Comparison of ENCODE assay signal across 29 cellular contexts in the genomic region with DNA sequence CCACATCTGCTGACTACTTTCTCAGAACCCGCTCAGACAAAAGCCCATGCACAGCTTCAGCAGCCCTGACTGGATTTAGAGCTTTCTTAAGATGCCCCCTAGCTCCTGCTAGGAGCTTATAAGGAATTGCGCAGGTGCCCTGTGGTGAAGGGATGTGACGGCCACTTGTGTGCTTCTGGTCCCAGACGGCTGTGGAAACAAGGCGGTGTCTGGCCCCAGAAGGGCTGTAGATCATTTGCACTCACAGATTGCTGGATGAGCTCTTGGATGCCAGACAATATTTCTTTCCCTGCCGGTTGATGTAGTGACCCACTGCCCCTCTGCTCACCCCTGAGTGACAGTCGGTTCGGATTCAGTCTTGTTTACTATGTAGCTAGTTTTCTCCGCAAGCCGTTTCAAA.
"Had no signal": no experiment of that assay in that cellular context is flagged by ENCODE, and none has a peak within 500 bp of the region (broad histone marks: within the 10 kb centered on the region; RNA-seq: fewer than 3 reads in every experiment).

No MANE protein-coding gene starts in this region.

- FAIRE-seq: bronchial epithelial cell, endometrium, frontal cortex, pancreas had no signal

- H3K4me3 Mint-ChIP-seq: activated B cell treated with CpG ODN at 0.5 μM for 24 hours; activated naive CD8-positive, alpha-beta T cell; central memory CD8-positive, alpha-beta T cell; dendritic cell treated with granulocyte-macrophage colony-stimulating factor and Interleukin-4, amounts not matched to agents 40 ng/mL and 50 ng/mL, for 4 days; naive B cell; stimulated activated memory B cell treated with anti-CD40 and anti-IgM and Interleukin-4, amounts not matched to agents 10 μg/mL and 1 μg/mL and 100 μg/mL, for 72 hours; T-helper 17 cell had no signal

- H3K27me3 Mint-ChIP-seq: activated B cell treated with CpG ODN at 0.5 μM for 24 hours; dendritic cell treated with granulocyte-macrophage colony-stimulating factor and Interleukin-4, amounts not matched to agents 40 ng/mL and 50 ng/mL, for 4 days; stimulated activated memory B cell treated with anti-CD40 and anti-IgM and Interleukin-4, amounts not matched to agents 10 μg/mL and 1 μg/mL and 100 μg/mL, for 72 hours had no signal

- ATAC-seq: pancreas; psoas muscle; stimulated activated memory B cell treated with anti-CD40 and anti-IgM and Interleukin-4, amounts not matched to agents 10 μg/mL and 1 μg/mL and 100 μg/mL, for 72 hours; T-helper 17 cell had no signal

- H3K4me1 Mint-ChIP-seq: activated B cell treated with CpG ODN at 0.5 μM for 24 hours; central memory CD8-positive, alpha-beta T cell; naive B cell; stimulated activated memory B cell treated with anti-CD40 and anti-IgM and Interleukin-4, amounts not matched to agents 10 μg/mL and 1 μg/mL and 100 μg/mL, for 72 hours; T-helper 17 cell had no signal

- H3K9me3 Mint-ChIP-seq: activated B cell treated with CpG ODN at 0.5 μM for 24 hours; central memory CD8-positive, alpha-beta T cell; dendritic cell treated with granulocyte-macrophage colony-stimulating factor and Interleukin-4, amounts not matched to agents 40 ng/mL and 50 ng/mL, for 4 days; stimulated activated memory B cell treated with anti-CD40 and anti-IgM and Interleukin-4, amounts not matched to agents 10 μg/mL and 1 μg/mL and 100 μg/mL, for 72 hours had no signal

- H3K4me1 ChIP-seq: pancreas, psoas muscle, right atrium auricular region, thyroid gland, vagina had no signal

- H3K4me3 ChIP-seq: pancreas, psoas muscle, right atrium auricular region, smooth muscle cell, stomach, thyroid gland, upper lobe of left lung, vagina had no signal

- H3K27ac ChIP-seq: epithelial cell of prostate, pancreas, psoas muscle, right atrium auricular region, stomach, thyroid gland, upper lobe of left lung, vagina had no signal

- H3K27ac Mint-ChIP-seq: activated B cell treated with CpG ODN at 0.5 μM for 24 hours; activated naive CD8-positive, alpha-beta T cell; dendritic cell treated with granulocyte-macrophage colony-stimulating factor and Interleukin-4, amounts not matched to agents 40 ng/mL and 50 ng/mL, for 4 days; naive B cell; stimulated activated memory B cell treated with anti-CD40 and anti-IgM and Interleukin-4, amounts not matched to agents 10 μg/mL and 1 μg/mL and 100 μg/mL, for 72 hours; T-helper 17 cell had no signal

- H3K27me3 ChIP-seq: right atrium auricular region, thyroid gland, upper lobe of left lung, vagina had no signal

- DNase-seq: activated B cell treated with CpG ODN at 0.5 μM for 24 hours; activated effector memory CD4-positive, alpha-beta T cell treated with Interleukin-2 at 50 U/mL for 16 hours; activated naive CD4-positive, alpha-beta T cell treated with Interleukin-2 at 50 U/mL for 16 hours; activated T-cell treated with anti-CD3 and anti-CD28 coated beads for 4 hours; effector CD4-positive, alpha-beta T cell; islet precursor cell; mammary epithelial cell; naive B cell; pancreas; psoas muscle; stimulated activated CD4-positive, alpha-beta T cell treated with anti-CD3 and anti-CD28 coated beads, Interleukin-1b, Interleukin-23, amount 100 ng/mL, for 48 hours; stimulated activated CD4-positive, alpha-beta T cell treated with anti-CD3 and anti-CD28 coated beads, Interleukin-4, amount 100 ng/mL, for 4 hours; stimulated activated CD8-positive, alpha-beta memory T cell treated with anti-CD3 and anti-CD28 coated beads, Interleukin-4, amount 100 ng/mL, for 48 hours; stomach; T-helper 17 cell; T1000; thyroid gland; upper lobe of left lung had no signal

- H3K36me3 ChIP-seq: pancreas, right atrium auricular region, stomach, thyroid gland, upper lobe of left lung, vagina had no signal

- H3K4me2 ChIP-seq: smooth muscle cell had no signal

- H3K36me3 Mint-ChIP-seq: activated naive CD8-positive, alpha-beta T cell; naive B cell; stimulated activated memory B cell treated with anti-CD40 and anti-IgM and Interleukin-4, amounts not matched to agents 10 μg/mL and 1 μg/mL and 100 μg/mL, for 72 hours had no signal

- H3K9me3 ChIP-seq: pancreas, psoas muscle, right atrium auricular region, stomach, thyroid gland, upper lobe of left lung, vagina had no signal
